Comparison of ENCODE assay signal across 1 cellular context in genomic region chr19:50275577-50276368, GRCh38.
A peak's percentile ranks its signal among the peaks of the same experiment; 100 is the strongest.
TF ChIP-seq lines count a peak whose summit lies in the region.

No MANE protein-coding gene starts in this region.

TF ChIP-seq in HepG2, 621 proteins besides CTCF, POLR2A, EP300 and RAD21 (continued from another document and continues in another):
- no peak for TF ChIP-seq KIAA2018 (CRISPR knock-in tag; IDR thresholded peaks at IDR 0.05; ENCODE audit: borderline replicate concordance)
- no peak for TF ChIP-seq CHCHD3 (CRISPR knock-in tag; IDR thresholded peaks at IDR 0.05)
- TF ChIP-seq AKAP8 (CRISPR knock-in tag; IDR thresholded peaks at IDR 0.05), result no peak
- TF ChIP-seq SNAPC2 (CRISPR knock-in tag; IDR thresholded peaks at IDR 0.05), result no peak
- peak; percentile 55; the same call in 1 of the 2 replicates for TF ChIP-seq MLX (CRISPR knock-in tag; IDR thresholded peaks at IDR 0.05)
- no peak for TF ChIP-seq KAT7 (CRISPR knock-in tag; IDR thresholded peaks at IDR 0.05; ENCODE audit: borderline replicate concordance)
- TF ChIP-seq ZNF543 (CRISPR knock-in tag; IDR thresholded peaks at IDR 0.05), result no peak; the same call in 1 of the 2 replicates
- TF ChIP-seq EHMT2 (IDR thresholded peaks at IDR 0.05; ENCODE audit: borderline replicate concordance, low read depth, low read length), result no peak
- peak; percentile 67; the same call in 1 of the 2 replicates for TF ChIP-seq MYC (CRISPR knock-in tag; IDR thresholded peaks at IDR 0.05; ENCODE audit: borderline replicate concordance)
- no peak for TF ChIP-seq CSRNP2 (CRISPR knock-in tag; conservative IDR thresholded peaks at IDR 0.05; ENCODE audit: low read depth)
- no peak for TF ChIP-seq ZNF17 (CRISPR knock-in tag; IDR thresholded peaks at IDR 0.05)
- no peak for TF ChIP-seq SMARCE1 (IDR thresholded peaks at IDR 0.05; ENCODE audit: borderline replicate concordance)
- TF ChIP-seq RBAK (CRISPR knock-in tag; IDR thresholded peaks at IDR 0.05), result no peak
- peak; percentile 64; the same call in 1 of the 2 replicates for TF ChIP-seq ZNF281 (CRISPR knock-in tag; IDR thresholded peaks at IDR 0.05; ENCODE audit: borderline replicate concordance)
- no peak for TF ChIP-seq ZNF33B (CRISPR knock-in tag; IDR thresholded peaks at IDR 0.05)
- 0 out of 2 replicates have a peak, but pooled peaks have one; percentile 41 for TF ChIP-seq ZNF276 (CRISPR knock-in tag; IDR thresholded peaks at IDR 0.05; ENCODE audit: low read depth)
- TF ChIP-seq FOXA1 (IDR thresholded peaks at IDR 0.05), result no peak
- TF ChIP-seq FOXA1 (CRISPR knock-in tag; IDR thresholded peaks at IDR 0.05), result peak; percentile 16; the same call in 1 of the 2 replicates
- TF ChIP-seq KLF6 (CRISPR knock-in tag; IDR thresholded peaks at IDR 0.05), result no peak
- TF ChIP-seq MED1 (CRISPR knock-in tag; IDR thresholded peaks at IDR 0.05), result peak; percentile 82
- TF ChIP-seq ZNF362 (CRISPR knock-in tag; IDR thresholded peaks at IDR 0.05; ENCODE audit: borderline replicate concordance), result no peak
- no peak for TF ChIP-seq DNMT1 (CRISPR knock-in tag; IDR thresholded peaks at IDR 0.05)
- no peak for TF ChIP-seq HMGA1 (CRISPR knock-in tag; conservative IDR thresholded peaks at IDR 0.05)
- peak; percentile 50; the same call in 1 of the 2 replicates for TF ChIP-seq ZNF503 (CRISPR knock-in tag; IDR thresholded peaks at IDR 0.05)
- no peak for TF ChIP-seq ZNF446 (CRISPR knock-in tag; IDR thresholded peaks at IDR 0.05)
- TF ChIP-seq ZFP36 (IDR thresholded peaks at IDR 0.05; ENCODE audit: borderline replicate concordance, low read depth, low read length, partially characterized antibody), result no peak
- no peak for TF ChIP-seq ZBTB42 (CRISPR knock-in tag; IDR thresholded peaks at IDR 0.05)
- TF ChIP-seq NFKB2 (CRISPR knock-in tag; IDR thresholded peaks at IDR 0.05; ENCODE audit: borderline replicate concordance), result no peak
- no peak for TF ChIP-seq SRSF4 (IDR thresholded peaks at IDR 0.05; ENCODE audit: low read depth, low read length, poor library complexity, severe bottlenecking)
- TF ChIP-seq ZNF274 (CRISPR knock-in tag; IDR thresholded peaks at IDR 0.05), result no peak
- peak; percentile 57 for TF ChIP-seq FOXP4 (CRISPR knock-in tag; IDR thresholded peaks at IDR 0.05)
- no peak for TF ChIP-seq ZNF180 (CRISPR knock-in tag; IDR thresholded peaks at IDR 0.05; ENCODE audit: borderline replicate concordance, low read depth)
- no peak for TF ChIP-seq ZNF616 (CRISPR knock-in tag; IDR thresholded peaks at IDR 0.05; ENCODE audit: low read depth)
- TF ChIP-seq LCORL (IDR thresholded peaks at IDR 0.05), result no peak
- peak; percentile 63; the same call in 1 of the 2 replicates for TF ChIP-seq LCORL (CRISPR knock-in tag; IDR thresholded peaks at IDR 0.05)
- no peak for TF ChIP-seq BRD4 (CRISPR knock-in tag; IDR thresholded peaks at IDR 0.05)
- no peak for TF ChIP-seq ZSCAN22 (CRISPR knock-in tag; IDR thresholded peaks at IDR 0.05)
- 0 out of 2 replicates have a peak, but pooled peaks have one; percentile 31 for TF ChIP-seq KMT2A (CRISPR knock-in tag; IDR thresholded peaks at IDR 0.05)
- peak; percentile 74 for TF ChIP-seq ZNF605 (CRISPR knock-in tag; IDR thresholded peaks at IDR 0.05)
- no peak for TF ChIP-seq ATF1 (CRISPR knock-in tag; IDR thresholded peaks at IDR 0.05)
- TF ChIP-seq SRSF1 (optimal IDR thresholded peaks at IDR 0.05; ENCODE audit: low read depth, low read length), result no peak
- no peak for TF ChIP-seq EEA1 (CRISPR knock-in tag; IDR thresholded peaks at IDR 0.05; ENCODE audit: borderline replicate concordance)
